8 cellular contexts compared by ENCODE assay signal in genomic region chr6:111843347-111844147, GRCh38. TPM values are rescaled to one million over a fixed set of nuclear protein-coding genes. Genes with fewer than 3 reads are reported as not detected.
A peak's percentile ranks its signal among the peaks of the same experiment; 100 is the strongest.
DNase-seq lines count a peak whose midpoint lies in the region; ATAC-seq and TF ChIP-seq lines count a peak whose summit lies in the region.

No MANE protein-coding gene starts in this region.

- no peak overlapping the region for H3K4me3 Mint-ChIP-seq in activated CD4-positive, alpha-beta T cell treated with anti-CD3 and anti-CD28 coated beads for 36 hours

- H2AFZ ChIP-seq in PC-3 (ENCODE audit: low read length) = no peak overlapping the region

- POLR2A ChIA-PET in activated CD4-positive, alpha-beta T cell treated with anti-CD3 and anti-CD28 coated beads for 36 hours (lab: Charles Lee) = interaction anchor here (0.5 to 1.8 kb wide), 10 partner anchors 14 to 83 kb away, joined by 3 to 17 read pairs (median 6); partner anchors contain the start of gene FYN
- POLR2A ChIA-PET in PC-3 (lab: Charles Lee; ENCODE audit: unreplicated experiment) = no interaction called here

- H3K27ac ChIP-seq in effector memory CD4-positive, alpha-beta T cell (ENCODE audit: insufficient read depth, low read length, poor library complexity, severe bottlenecking) = peak overlapping the region; percentile 58
- H3K27ac ChIP-seq in PC-3 (ENCODE audit: low read length) = no peak overlapping the region

- CTCF ChIA-PET in activated CD4-positive, alpha-beta T cell treated with anti-CD3 and anti-CD28 coated beads for 36 hours (lab: Charles Lee) = interaction anchor here (0.6 to 2.2 kb wide), 24 partner anchors 10 to 177 kb away, joined by 3 to 10 read pairs (median 4); partner anchors contain the start of gene FYN
- CTCF ChIA-PET in PC-3 (lab: Charles Lee) = no interaction called here

- intact Hi-C loops in activated CD4-positive, alpha-beta T cell treated with anti-CD3 and anti-CD28 coated beads for 36 hours (cut with DNase I, micrococcal nuclease) = loop anchor here in 1 of 2 experiments (10.0 kb wide), 1 partner anchor 151 kb away; no protein-coding TSS in a partner anchor
- intact Hi-C loops in PC-3 (cut with micrococcal nuclease) = no loop called here

- no peaks in the 10 kb centered on the region for H3K9me3 Mint-ChIP-seq in activated CD4-positive, alpha-beta T cell treated with anti-CD3 and anti-CD28 coated beads for 36 hours (ENCODE audit: low read depth)

- H3F3A ChIP-seq in PC-3 (ENCODE audit: low read length, unreplicated experiment) = no peaks in the 10 kb centered on the region

- no peak overlapping the region for H3K9ac ChIP-seq in PC-3 (ENCODE audit: low read length)

- no peaks in the 10 kb centered on the region for H3K36me3 ChIP-seq in effector memory CD4-positive, alpha-beta T cell (ENCODE audit: control insufficient read depth, insufficient read depth, low read length)
- H3K36me3 ChIP-seq in PC-3 (ENCODE audit: low read depth, low read length) (no peaks in the 10 kb centered on the region), H7 (replicated peaks; ENCODE audit: control insufficient read depth, insufficient read depth, low read length) (no peaks in the 10 kb centered on the region; the same call in 1 of the 2 replicates)

- DNase-seq in HuH-7 (ENCODE audit: low spot score) (peak; percentile 20), PC-3 (no peak), NCI-H82 (lab: John Stamatoyannopoulos, UW) (no peak), H7 (no peak), dermis blood vessel endothelial cell (no peak)
- DNase-seq in activated CD4-positive, alpha-beta T cell treated with anti-CD3 and anti-CD28 coated beads for 36 hours = peak; percentile 81
- DNase-seq in effector memory CD4-positive, alpha-beta T cell = peak; percentile 53 to 65 (median 60)
- peak; percentile 33 for DNase-seq in stimulated activated CD4-positive, alpha-beta T cell treated with anti-CD3 and anti-CD28 coated beads, Interleukin-2, amount 100 ng/mL, for 4 hours (ENCODE audit: low read depth)

- H3K27me3 ChIP-seq in effector memory CD4-positive, alpha-beta T cell (replicated peaks; ENCODE audit: control insufficient read depth, insufficient read depth, low read length, poor library complexity, severe bottlenecking) = no peaks in the 10 kb centered on the region
- H3K27me3 ChIP-seq in PC-3 (ENCODE audit: low read length) = no peaks in the 10 kb centered on the region
- H3K27me3 ChIP-seq in H7 (ENCODE audit: control insufficient read depth, insufficient read depth, low read length) = no peaks in the 10 kb centered on the region

- H3K9me2 ChIP-seq in PC-3 (replicated peaks; ENCODE audit: low read length) = no peaks in the 10 kb centered on the region

- H3K4me1 ChIP-seq in effector memory CD4-positive, alpha-beta T cell (ENCODE audit: control insufficient read depth, insufficient read depth, low read length, poor library complexity, severe bottlenecking) = peaks cover 84% of the 10 kb centered on the region
- H3K4me1 ChIP-seq in PC-3 (ENCODE audit: insufficient read depth, low read length) = peaks cover 8% of the 10 kb centered on the region

- H3K9me3 ChIP-seq in effector memory CD4-positive, alpha-beta T cell (ENCODE audit: control insufficient read depth, low read length) = no peaks in the 10 kb centered on the region
- no peaks in the 10 kb centered on the region for H3K9me3 ChIP-seq in PC-3 (ENCODE audit: low read length)

- H4K20me1 ChIP-seq in PC-3 (ENCODE audit: low read length) = no peaks in the 10 kb centered on the region

- 0 out of 2 replicates have a peak, but pooled peaks cover 4% of the 10 kb centered on the region for H3K79me2 ChIP-seq in PC-3 (ENCODE audit: low read length)

- H3K4me2 ChIP-seq in PC-3 (ENCODE audit: low read length) = no peak overlapping the region

- no peak for TF ChIP-seq CTCF in PC-3 (conservative IDR thresholded peaks at IDR 0.05; ENCODE audit: low read depth, low read length)

- no TSS peak for BruUV-seq in PC-3 (replicated peaks; lab: Mats Ljungman, UMichigan)

- no peaks in the 10 kb centered on the region for H3K27me3 Mint-ChIP-seq in activated CD4-positive, alpha-beta T cell treated with anti-CD3 and anti-CD28 coated beads for 36 hours

- peak; percentile 62 for ATAC-seq in activated CD4-positive, alpha-beta T cell treated with anti-CD3 and anti-CD28 coated beads for 36 hours
- ATAC-seq in PC-3 = no peak

- peak overlapping the region; percentile 15 for H3K4me3 ChIP-seq in effector memory CD4-positive, alpha-beta T cell (ENCODE audit: insufficient read depth, low read depth, low read length, poor library complexity, severe bottlenecking)
- H3K4me3 ChIP-seq in PC-3 (ENCODE audit: low read length) (no peak overlapping the region), H7 (ENCODE audit: insufficient read depth, low read depth, low read length) (no peak overlapping the region)

- no peak overlapping the region for H3K27ac Mint-ChIP-seq in activated CD4-positive, alpha-beta T cell treated with anti-CD3 and anti-CD28 coated beads for 36 hours

- peaks cover 64% of the 10 kb centered on the region for H3K4me1 Mint-ChIP-seq in activated CD4-positive, alpha-beta T cell treated with anti-CD3 and anti-CD28 coated beads for 36 hours

- peaks cover 40% of the 10 kb centered on the region for H3K36me3 Mint-ChIP-seq in activated CD4-positive, alpha-beta T cell treated with anti-CD3 and anti-CD28 coated beads for 36 hours (ENCODE audit: low read depth)

RNA-seq across cellular contexts. Expression of gene FYN, which starts 29.7 kb away (rescaled TPM):
- total RNA-seq in activated CD4-positive, alpha-beta T cell treated with anti-CD3 and anti-CD28 coated beads for 36 hours = 100 to 1,000 TPM; 345 to 504 TPM
- 27.6 and 57.4 TPM in 2 replicates for total RNA-seq in PC-3 (2014; rRNA removed)
- total RNA-seq in H7 (2014; rRNA removed; shearing (Covaris generic)) = 45.4 and 85.7 TPM in 2 replicates
- total RNA-seq in dermis blood vessel endothelial cell = 146 and 150 TPM in 2 replicates

Comparison
In these comparisons a context has a peak if more than half of its experiments do, and no peak if none do; other contexts are left out.
1. DNase-seq: peak in HuH-7 (single experiment), activated CD4-positive, alpha-beta T cell treated with anti-CD3 and anti-CD28 coated beads for 36 hours (single experiment), effector memory CD4-positive, alpha-beta T cell (3 of 3) and stimulated activated CD4-positive, alpha-beta T cell treated with anti-CD3 and anti-CD28 coated beads, Interleukin-2, amount 100 ng/mL, for 4 hours (single experiment); none in PC-3 (single experiment), NCI-H82 (single experiment), H7 (single experiment) and dermis blood vessel endothelial cell (single experiment).